Comparison of ENCODE assay signal across 11 cellular contexts in the genomic region with DNA sequence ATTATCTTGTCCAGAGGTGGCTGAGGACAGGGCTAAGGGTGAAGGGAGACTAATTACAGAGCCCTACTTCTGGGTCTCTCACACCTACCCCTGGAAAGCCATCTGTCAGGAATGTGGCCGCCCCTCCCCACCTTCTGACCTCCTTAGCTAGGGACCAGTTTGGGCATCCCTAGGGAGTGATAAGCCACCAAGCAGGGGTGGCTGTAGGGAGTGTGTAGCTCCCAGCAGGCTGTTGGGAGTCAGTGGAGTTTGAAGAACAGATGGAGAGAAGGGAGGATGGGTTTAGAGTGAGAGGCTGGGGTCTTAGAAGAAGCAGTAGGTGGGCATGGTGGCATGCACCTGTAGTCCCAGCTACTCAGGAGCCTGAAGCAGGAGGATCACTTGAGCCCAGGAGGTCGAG. TPM values are rescaled to one million over a fixed set of nuclear protein-coding genes. Genes with fewer than 3 reads are reported as not detected.
DNase-seq lines count a peak whose midpoint lies in the region; ATAC-seq and TF ChIP-seq lines count a peak whose summit lies in the region.
"Had no signal": no experiment of that assay in that cellular context is flagged by ENCODE, and none has a peak within 500 bp of the region (broad histone marks: within the 10 kb centered on the region; RNA-seq: fewer than 3 reads in every experiment).

No MANE protein-coding gene starts in this region.

- H3K27me3 ChIP-seq in PC-3 (ENCODE audit: low read length) (no peaks in the 10 kb centered on the region), endocrine pancreas (ENCODE audit: control insufficient read depth, insufficient read depth, low read length) (no peaks in the 10 kb centered on the region)

- no peak overlapping the region for H3K27ac ChIP-seq in PC-3 (ENCODE audit: low read length)
- H3K27ac ChIP-seq: sigmoid colon had no signal

- peaks cover 2% of the 10 kb centered on the region for H3K36me3 Mint-ChIP-seq in T-helper 1 cell treated with Interleukin-12 subunit alpha and Interleukin-12 subunit beta and Interleukin-4 antibody, amounts not matched to agents 30 μg/mL and 1 μg/mL, for 36 hours (ENCODE audit: low read depth)
- no peaks in the 10 kb centered on the region for H3K36me3 Mint-ChIP-seq in progenitor cell of endocrine pancreas (ENCODE audit: insufficient read depth)

- no peaks in the 10 kb centered on the region for H3F3A ChIP-seq in PC-3 (ENCODE audit: low read length, unreplicated experiment)

- BruUV-seq in PC-3 (replicated peaks; lab: Mats Ljungman, UMichigan) = no TSS peak

- no peaks in the 10 kb centered on the region for H3K9me3 Mint-ChIP-seq in T-helper 1 cell treated with Interleukin-12 subunit alpha and Interleukin-12 subunit beta and Interleukin-4 antibody, amounts not matched to agents 30 μg/mL and 1 μg/mL, for 36 hours
- H3K9me3 Mint-ChIP-seq in progenitor cell of endocrine pancreas (ENCODE audit: low read depth) = no peaks in the 10 kb centered on the region

- H3K4me1 Mint-ChIP-seq in T-helper 1 cell treated with Interleukin-12 subunit alpha and Interleukin-12 subunit beta and Interleukin-4 antibody, amounts not matched to agents 30 μg/mL and 1 μg/mL, for 36 hours (ENCODE audit: low read depth) = peaks cover 3% of the 10 kb centered on the region
- H3K4me1 Mint-ChIP-seq in progenitor cell of endocrine pancreas (ENCODE audit: low read depth) = peaks cover 8% of the 10 kb centered on the region

- peak overlapping the region; percentile 97 for H3K4me2 ChIP-seq in PC-3 (ENCODE audit: low read length)

- H3K4me1 ChIP-seq in PC-3 (ENCODE audit: insufficient read depth, low read length) (peaks cover 26% of the 10 kb centered on the region), endocrine pancreas (ENCODE audit: control insufficient read depth, insufficient read depth, low read length) (no peaks in the 10 kb centered on the region)

- ATAC-seq in PC-3 = no peak

- POLR2A ChIA-PET in PC-3 (lab: Charles Lee; ENCODE audit: unreplicated experiment) = no interaction called here

- no peak overlapping the region for H3K27ac Mint-ChIP-seq in T-helper 1 cell treated with Interleukin-12 subunit alpha and Interleukin-12 subunit beta and Interleukin-4 antibody, amounts not matched to agents 30 μg/mL and 1 μg/mL, for 36 hours
- H3K27ac Mint-ChIP-seq in progenitor cell of endocrine pancreas = peak overlapping the region; percentile 87

- no peaks in the 10 kb centered on the region for H3K9me2 ChIP-seq in PC-3 (replicated peaks; ENCODE audit: low read length)

- H4K20me1 ChIP-seq in PC-3 (ENCODE audit: low read length) = no peaks in the 10 kb centered on the region

- DNase-seq in T-helper 1 cell (no peak), PC-3 (no peak), progenitor cell of endocrine pancreas (ENCODE audit: low spot score, unreplicated experiment) (no peak), NCI-H1694 treated with DMSO at 0.1 percent for 48 hours (lab: John Stamatoyannopoulos, UW) (no peak), HK-2 (ENCODE audit: unreplicated experiment) (no peak), Ammon's horn (ENCODE audit: low spot score) (no peak)
- DNase-seq: NCI-H2081 treated with DMSO at 0.1 percent for 48 hours, sigmoid colon, T-helper 9 cell had no signal

- intact Hi-C loops in PC-3 (cut with micrococcal nuclease) = no loop called here

- TF ChIP-seq CTCF in PC-3 (conservative IDR thresholded peaks at IDR 0.05; ENCODE audit: low read depth, low read length) (no peak), progenitor cell of endocrine pancreas (IDR thresholded peaks at IDR 0.05; ENCODE audit: unreplicated experiment) (no peak)

- H3K9me3 ChIP-seq in PC-3 (ENCODE audit: low read length) (no peaks in the 10 kb centered on the region), endocrine pancreas (ENCODE audit: control insufficient read depth, low read length) (no peaks in the 10 kb centered on the region)
- H3K9me3 ChIP-seq: sigmoid colon had no signal

- H3K4me3 Mint-ChIP-seq in T-helper 1 cell treated with Interleukin-12 subunit alpha and Interleukin-12 subunit beta and Interleukin-4 antibody, amounts not matched to agents 30 μg/mL and 1 μg/mL, for 36 hours = peak overlapping the region; percentile 30
- H3K4me3 Mint-ChIP-seq in progenitor cell of endocrine pancreas (ENCODE audit: low read depth) = peak overlapping the region; percentile 77

- H3K36me3 ChIP-seq in PC-3 (ENCODE audit: low read depth, low read length) (no peaks in the 10 kb centered on the region), endocrine pancreas (ENCODE audit: control insufficient read depth, insufficient read depth, low read length) (no peaks in the 10 kb centered on the region)
- H3K36me3 ChIP-seq: sigmoid colon had no signal

- no peak overlapping the region for H3K9ac ChIP-seq in PC-3 (ENCODE audit: low read length)
- peak overlapping the region; percentile 30 for H3K9ac ChIP-seq in endocrine pancreas (ENCODE audit: control insufficient read depth, insufficient read depth, low read length)

- peak overlapping the region; percentile 99; the same call in 1 of the 2 replicates for H3K4me3 ChIP-seq in PC-3 (ENCODE audit: low read length)
- H3K4me3 ChIP-seq in endocrine pancreas (ENCODE audit: control insufficient read depth, insufficient read depth, low read length) = peak overlapping the region; percentile 59

- CTCF ChIA-PET in PC-3 (lab: Charles Lee) = no interaction called here

- H2AFZ ChIP-seq in PC-3 (ENCODE audit: low read length) = no peak overlapping the region

- H3K27me3 Mint-ChIP-seq in T-helper 1 cell treated with Interleukin-12 subunit alpha and Interleukin-12 subunit beta and Interleukin-4 antibody, amounts not matched to agents 30 μg/mL and 1 μg/mL, for 36 hours (ENCODE audit: low read depth) = peaks cover 78% of the 10 kb centered on the region
- H3K27me3 Mint-ChIP-seq in progenitor cell of endocrine pancreas = peaks cover 14% of the 10 kb centered on the region

- peaks cover 31% of the 10 kb centered on the region for H3K79me2 ChIP-seq in PC-3 (ENCODE audit: low read length)

RNA-seq across cellular contexts. Expression of a gene that starts 0.8 kb away (rescaled TPM):
- total RNA-seq in PC-3 (2014; rRNA removed) = 44.6 and 51.5 TPM in 2 replicates
- total RNA-seq in progenitor cell of endocrine pancreas = 58.8 and 65.7 TPM in 2 replicates

RNA-seq across cellular contexts. Expression of a gene that starts 39.3 kb away (rescaled TPM):
- total RNA-seq in PC-3 (2014; rRNA removed) (0.40 TPM in 1 of 2 replicates, not detected in the other), progenitor cell of endocrine pancreas (0.73 and 0.74 TPM in 2 replicates)
